ENCODE assay signal across 8 cellular contexts in the genomic region with DNA sequence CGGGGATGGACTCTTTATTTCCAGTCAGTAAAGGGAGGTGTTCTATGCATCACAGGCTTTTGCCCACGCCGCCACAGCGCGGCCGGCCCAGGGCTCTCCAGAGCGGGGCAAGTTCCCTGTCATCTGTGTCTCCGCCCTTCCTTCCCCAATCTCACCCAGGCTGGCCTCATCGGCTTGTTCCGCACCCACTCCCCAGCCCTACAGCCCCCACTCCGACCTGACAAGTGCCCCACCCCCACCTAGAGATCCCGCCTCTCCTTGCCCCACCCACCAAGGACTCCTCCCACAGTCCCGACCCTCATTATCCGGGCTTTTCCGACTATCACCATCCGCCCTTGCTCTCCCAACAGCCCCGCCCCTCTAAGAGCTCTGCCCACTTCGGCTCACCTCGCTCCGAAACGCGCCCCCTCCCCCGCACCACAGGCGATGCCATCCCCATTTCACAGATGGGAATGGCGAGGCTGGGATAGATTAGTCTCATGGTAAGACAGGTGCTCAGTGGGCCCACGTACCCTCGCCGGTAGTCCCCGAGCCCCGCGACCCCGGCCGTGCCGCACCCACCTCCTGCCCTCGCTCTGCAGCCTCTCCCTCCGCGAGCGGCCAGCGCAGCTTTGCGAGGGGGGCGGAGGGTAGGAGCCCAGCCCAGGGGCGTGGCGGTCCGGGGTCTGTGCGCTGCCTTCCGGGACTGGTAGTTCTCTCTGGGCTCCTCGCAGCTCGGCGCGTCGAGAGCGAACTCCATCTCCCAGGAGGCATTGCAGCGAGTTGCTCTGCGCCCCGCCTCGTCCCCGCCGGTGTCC. TPM values are rescaled to one million over a fixed set of nuclear protein-coding genes. Genes with fewer than 3 reads are reported as not detected.
DNase-seq lines count a peak whose midpoint lies in the region; ATAC-seq and TF ChIP-seq lines count a peak whose summit lies in the region.

A gene with protein sequence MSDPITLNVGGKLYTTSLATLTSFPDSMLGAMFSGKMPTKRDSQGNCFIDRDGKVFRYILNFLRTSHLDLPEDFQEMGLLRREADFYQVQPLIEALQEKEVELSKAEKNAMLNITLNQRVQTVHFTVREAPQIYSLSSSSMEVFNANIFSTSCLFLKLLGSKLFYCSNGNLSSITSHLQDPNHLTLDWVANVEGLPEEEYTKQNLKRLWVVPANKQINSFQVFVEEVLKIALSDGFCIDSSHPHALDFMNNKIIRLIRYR (minus strand): TSS at position 615 of the 797 bp plus-strand sequence. CDS start 14,072 bp downstream, outside the sequence.

- no peak for TF ChIP-seq CTCF in hepatocyte (IDR thresholded peaks at IDR 0.05; ENCODE audit: poor library complexity)

- H3K4me3 ChIP-seq in hepatocyte (peak within 1 kb of the TSS; percentile 85), aorta (ENCODE audit: low read length in 2 of 2) (peak within 1 kb of the TSS; percentile 73 to 77)

- peak; percentile 95 for ATAC-seq in GM18517 (IDR thresholded peaks at IDR 0.05; ENCODE audit: unreplicated experiment)
- peak; percentile 96 for ATAC-seq in HG03039 (IDR thresholded peaks at IDR 0.05; ENCODE audit: unreplicated experiment)
- ATAC-seq in aorta (ENCODE audit: low FRiP score), result peak; percentile 97

- peak within 1 kb of the TSS; percentile 93 for H3K4me2 ChIP-seq in hepatocyte

- peaks cover 68% of the 10 kb centered on the region for H3K79me2 ChIP-seq in hepatocyte

- H2AFZ ChIP-seq in hepatocyte, result peak within 1 kb of the TSS; percentile 94

- peaks cover 29% of the 10 kb centered on the region for H3K4me1 ChIP-seq in hepatocyte (ENCODE audit: insufficient read depth)
- peaks cover 0 to 2% of the 10 kb centered on the region in 2 donors for H3K4me1 ChIP-seq in aorta (ENCODE audit: control insufficient read depth in 1 of 2, insufficient read depth in 2 of 2, low read length in 2 of 2)

- intact Hi-C loops in aorta (cut with DNase I), result loop anchor here in 1 of 2 donors (1.0 to 5.0 kb wide), 3 partner anchors 19 to 49 kb away; partner anchors contain the start of gene ALG8

- H3K9me2 ChIP-seq in hepatocyte (replicated peaks; ENCODE audit: insufficient read depth), result no peaks in the 10 kb centered on the region

- peaks cover 2% of the 10 kb centered on the region for H4K20me1 ChIP-seq in hepatocyte (ENCODE audit: insufficient read depth, poor library complexity, severe bottlenecking)

- WGBS in hepatocyte (ENCODE audit: low lambda C conversion rate, missing lambda C conversion rate), result 2% methylated on average over 41 of the region's 58 CpGs
- WGBS in aorta, 2 donors, result 0 to 1% methylated on average over 54 to 58 of the region's 58 CpGs

- H3K27me3 ChIP-seq in hepatocyte (no peaks in the 10 kb centered on the region), aorta (ENCODE audit: control insufficient read depth in 1 of 2, insufficient read depth in 2 of 2, low read length in 1 of 2) (no peaks in the 10 kb centered on the region)

- DNase-seq in NCI-H2081 (lab: John Stamatoyannopoulos, UW) (peak; percentile 94 to 96), T-helper 9 cell (peak; percentile 81), astrocyte of the hippocampus (ENCODE audit: low read depth, low spot score) (peak; percentile 99), hepatocyte (ENCODE audit: low spot score) (peak; percentile 99), renal cortical epithelial cell (ENCODE audit: low read depth) (peak; percentile 90), aorta (peak; percentile 99)

- H3K27ac ChIP-seq in hepatocyte (peak within 1 kb of the TSS; percentile 98), aorta (ENCODE audit: low read depth in 1 of 2, low read length in 2 of 2) (peak within 1 kb of the TSS in 1 of 2 donors; percentile 58)

- no peaks in the 10 kb centered on the region for H3K9me3 ChIP-seq in hepatocyte (ENCODE audit: low read depth)
- no peaks in the 10 kb centered on the region for H3K9me3 ChIP-seq in aorta (ENCODE audit: control insufficient read depth, low read length)

- H3K36me3 ChIP-seq in hepatocyte (replicated peaks; ENCODE audit: insufficient read depth, low read depth) (no peaks in the 10 kb centered on the region), aorta (ENCODE audit: control insufficient read depth in 1 of 2, insufficient read depth in 2 of 2, low read length in 1 of 2) (no peaks in the 10 kb centered on the region)

RNA-seq across cellular contexts. Expression of the gene that starts here (rescaled TPM):
- 8.2 and 9.2 TPM in 2 replicates for total RNA-seq in hepatocyte
- 3.8 and 4.7 TPM in 2 replicates for polyA plus RNA-seq in hepatocyte
- 11.8 and 12.6 TPM in 2 replicates for total RNA-seq in renal cortical epithelial cell
- total RNA-seq in aorta, result 10 to 100 TPM; 14.0 to 16.1 TPM
- polyA plus RNA-seq in aorta, result 1 to 10 TPM; 4.8 to 7.5 TPM
